21 cellular contexts compared by ENCODE assay signal in genomic region chr2:98293931-98294687, GRCh38. TPM values are rescaled to one million over a fixed set of nuclear protein-coding genes. Genes with fewer than 3 reads are reported as not detected.
"Had no signal": no experiment of that assay in that cellular context is flagged by ENCODE, and none has a peak within 500 bp of the region (broad histone marks: within the 10 kb centered on the region; RNA-seq: fewer than 3 reads in every experiment).

No MANE protein-coding gene starts in this region.

- H3K36me3 Mint-ChIP-seq: mesothelial cell of epicardium, T-cell had no signal

- DNase-seq: activated CD4-positive, alpha-beta T cell treated with anti-CD3 and anti-CD28 coated beads for 48 hours; activated CD8-positive, alpha-beta memory T cell treated with anti-CD3 and anti-CD28 coated beads, Interleukin-2, amount 50 U/mL, for 48 hours; activated CD8-positive, alpha-beta T cell treated with anti-CD3 and anti-CD28 coated beads, Interleukin-2, amount 10 ng/mL, durations not matched to agents 7 days and 5 days; activated naive CD8-positive, alpha-beta T cell treated with anti-CD3 and anti-CD28 coated beads for 36 hours; amygdala; body of pancreas; central memory CD4-positive, alpha-beta T cell; colonic mucosa; effector CD4-positive, alpha-beta T cell; esophagus squamous epithelium; ovary; stimulated activated CD4-positive, alpha-beta T cell treated with anti-CD3 and anti-CD28 coated beads, Interleukin-12 subunit alpha, Interleukin-12 subunit beta, amount 100 ng/mL, for 4 hours; stimulated activated CD4-positive, alpha-beta T cell treated with anti-CD3 and anti-CD28 coated beads, Interleukin-2, amount 100 ng/mL, for 24 hours; T-cell; T1000; WERI-Rb-1 had no signal

- H3K4me3 ChIP-seq: body of pancreas, colonic mucosa, esophagus squamous epithelium, ovary, SK-N-MC had no signal

- H3K4me3 Mint-ChIP-seq: activated CD8-positive, alpha-beta T cell treated with anti-CD3 and anti-CD28 coated beads, Interleukin-2, amount 10 ng/mL, durations not matched to agents 7 days and 5 days; activated naive CD8-positive, alpha-beta T cell treated with anti-CD3 and anti-CD28 coated beads for 36 hours; mesothelial cell of epicardium; T-cell had no signal

- ATAC-seq: activated CD8-positive, alpha-beta T cell treated with anti-CD3 and anti-CD28 coated beads, Interleukin-2, amount 10 ng/mL, durations not matched to agents 7 days and 5 days; body of pancreas; T-cell had no signal

- H3K27ac ChIP-seq: body of pancreas, colonic mucosa, esophagus squamous epithelium, ovary, SK-N-MC, WERI-Rb-1 had no signal

- H3K4me1 Mint-ChIP-seq: activated naive CD8-positive, alpha-beta T cell treated with anti-CD3 and anti-CD28 coated beads for 36 hours; mesothelial cell of epicardium; T-cell had no signal

- H3K9me3 ChIP-seq: body of pancreas, colonic mucosa, esophagus squamous epithelium, ovary had no signal

- H3K36me3 ChIP-seq: colonic mucosa, esophagus squamous epithelium, ovary, WERI-Rb-1 had no signal

RNA-seq across cellular contexts. Expression of gene CNGA3, which starts 52.1 kb away (rescaled TPM):
- total RNA-seq: activated CD8-positive, alpha-beta T cell treated with anti-CD3 and anti-CD28 coated beads, Interleukin-2, amount 10 ng/mL, durations not matched to agents 7 days and 5 days; activated naive CD8-positive, alpha-beta T cell treated with anti-CD3 and anti-CD28 coated beads for 36 hours; fibroblast of villous mesenchyme; lower leg skin; mesothelial cell of epicardium; myocyte; T-cell had no signal
